In the genomic region with DNA sequence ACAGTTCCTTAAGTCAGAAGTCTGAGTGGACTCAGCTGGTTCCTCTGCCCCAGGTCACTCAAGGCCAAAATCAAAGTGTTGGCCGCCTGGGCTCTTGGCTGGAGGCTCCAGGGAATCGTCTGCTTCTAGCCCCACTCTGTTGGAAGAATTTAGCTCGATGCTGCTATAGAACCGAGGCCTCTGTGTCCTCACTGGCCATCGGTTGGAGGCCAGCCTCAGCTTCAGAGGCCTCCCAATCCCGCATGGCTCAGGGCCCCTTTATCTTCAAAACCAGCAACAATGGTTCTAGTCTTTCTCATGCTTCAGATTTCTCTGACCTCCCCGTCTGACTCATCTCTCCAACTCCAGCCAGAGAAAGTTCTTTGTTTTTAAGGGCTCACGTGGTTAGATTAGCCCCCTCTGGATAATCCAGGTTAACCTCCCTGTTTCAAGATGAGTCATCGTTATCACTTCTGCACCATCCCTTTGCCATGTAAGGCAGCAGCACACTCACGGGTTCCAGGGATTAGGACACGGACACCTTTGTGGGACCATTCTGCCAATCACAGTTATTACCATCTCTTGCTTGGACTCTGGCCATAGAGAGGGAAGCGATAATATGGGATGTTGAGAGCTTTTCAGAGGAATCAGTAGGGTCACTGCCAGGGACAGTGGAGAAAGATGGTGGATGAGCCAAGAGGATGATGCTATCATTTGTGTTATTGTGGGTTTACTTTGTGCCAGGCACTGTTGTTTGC, we compare ENCODE assay signal across 1 cellular context.
A peak's percentile ranks its signal among the peaks of the same experiment; 100 is the strongest.
TF ChIP-seq lines count a peak whose summit lies in the region.

No MANE protein-coding gene starts in this region.

TF ChIP-seq in K562, 482 proteins besides CTCF, POLR2A, EP300 and RAD21 (continued from another document and continues in another):
- TF ChIP-seq ZBTB33 (CRISPR knock-in tag; IDR thresholded peaks at IDR 0.05) (0 out of 2 replicates have a peak, but pooled peaks have one; percentile 21), CBX2 (IDR thresholded peaks at IDR 0.05; ENCODE audit: insufficient read depth, low read length, poor library complexity, severe bottlenecking) (no peak), TCF3 (CRISPR knock-in tag; IDR thresholded peaks at IDR 0.05) (peak; percentile 87), DPF2 (IDR thresholded peaks at IDR 0.05) (peak; percentile 87), CHAMP1 (IDR thresholded peaks at IDR 0.05) (peak; percentile 60; the same call in 1 of the 2 replicates), RBM14 (IDR thresholded peaks at IDR 0.05; ENCODE audit: borderline replicate concordance, insufficient read depth, low read depth, low read length) (no peak), RCOR1 (IDR thresholded peaks at IDR 0.05; ENCODE audit: borderline replicate concordance in 1 of 2, low read depth in 2 of 2, low read length in 2 of 2) (peak; percentile 54 to 94), TEAD1 (CRISPR knock-in tag; IDR thresholded peaks at IDR 0.05) (peak in 1 of 2 experiments; percentile 69; a peak in 3 of 4 replicates), SRSF1 (IDR thresholded peaks at IDR 0.05; ENCODE audit: low read depth, low read length) (no peak), ZNF212 (CRISPR knock-in tag; IDR thresholded peaks at IDR 0.05) (no peak), NR2C1 (IDR thresholded peaks at IDR 0.05) (no peak; the same call in 1 of the 2 replicates), NR2C1 (tag; IDR thresholded peaks at IDR 0.05) (peak; percentile 63), CBFA2T3 (IDR thresholded peaks at IDR 0.05) (peak; percentile 92), NCOA6 (IDR thresholded peaks at IDR 0.05) (no peak), NEUROD1 (IDR thresholded peaks at IDR 0.05; ENCODE audit: borderline replicate concordance, low read depth, low read length, partially characterized antibody) (no peak), ESRRA (IDR thresholded peaks at IDR 0.05; ENCODE audit: borderline replicate concordance, low read depth) (no peak), SUPT5H (IDR thresholded peaks at IDR 0.05) (no peak), HNRNPH1 (optimal IDR thresholded peaks at IDR 0.05; ENCODE audit: low read depth, low read length) (no peak), AFF1 (IDR thresholded peaks at IDR 0.05; ENCODE audit: low read depth in 1 of 2, partially characterized antibody in 2 of 2) (peak in 1 of 2 experiments; percentile 51), GATA2 (CRISPR knock-in tag; IDR thresholded peaks at IDR 0.05) (peak; percentile 74), NFYB (IDR thresholded peaks at IDR 0.05; ENCODE audit: extremely low read depth, insufficient read length) (no peak), SMARCB1 (IDR thresholded peaks at IDR 0.05; ENCODE audit: insufficient read length, low read depth) (no peak), HMGN3 (IDR thresholded peaks at IDR 0.05; ENCODE audit: borderline replicate concordance, extremely low read depth, insufficient read length, low read depth, low read length) (no peak), SIX5 (IDR thresholded peaks at IDR 0.05; ENCODE audit: borderline replicate concordance in 1 of 2, insufficient read depth in 1 of 2, low read depth in 1 of 2, low read length in 2 of 2) (no peak), ZNF780A (CRISPR knock-in tag; IDR thresholded peaks at IDR 0.05) (no peak), ADNP (tag; IDR thresholded peaks at IDR 0.05) (no peak), ATF2 (CRISPR knock-in tag; IDR thresholded peaks at IDR 0.05) (no peak), ZKSCAN1 (IDR thresholded peaks at IDR 0.05; ENCODE audit: low read depth, low read length) (no peak), C11orf30 (IDR thresholded peaks at IDR 0.05; ENCODE audit: low read depth) (peak; percentile 86), ZNF224 (CRISPR knock-in tag; IDR thresholded peaks at IDR 0.05) (no peak), PREB (CRISPR knock-in tag; IDR thresholded peaks at IDR 0.05) (no peak), MAFK (IDR thresholded peaks at IDR 0.05; ENCODE audit: low read length) (peak; percentile 40; the same call in 1 of the 2 replicates), MTA2 (IDR thresholded peaks at IDR 0.05; ENCODE audit: low read depth) (peak; percentile 70), GABPB1 (CRISPR knock-in tag; IDR thresholded peaks at IDR 0.05) (peak; percentile 67), BDP1 (IDR thresholded peaks at IDR 0.05; ENCODE audit: insufficient read depth, insufficient read length) (no peak), FOXK2 (conservative IDR thresholded peaks at IDR 0.05 in 1 of 2, IDR thresholded peaks at IDR 0.05 in 1 of 2; ENCODE audit: low read depth in 2 of 2) (peak; percentile 32 to 59; a peak in 3 of 4 replicates), EZH2 (IDR thresholded peaks at IDR 0.05; ENCODE audit: borderline replicate concordance, low read depth, low read length) (no peak), PKNOX1 (IDR thresholded peaks at IDR 0.05) (peak; percentile 61), PHF8 (IDR thresholded peaks at IDR 0.05; ENCODE audit: borderline replicate concordance, low read length) (no peak; the same call in 1 of the 2 replicates), ZNF134 (CRISPR knock-in tag; conservative IDR thresholded peaks at IDR 0.05) (no peak), SP1 (CRISPR knock-in tag; IDR thresholded peaks at IDR 0.05) (peak; percentile 39; the same call in 1 of the 2 replicates), NFXL1 (CRISPR knock-in tag; IDR thresholded peaks at IDR 0.05) (no peak)
- TF ChIP-seq, protein P1, sequence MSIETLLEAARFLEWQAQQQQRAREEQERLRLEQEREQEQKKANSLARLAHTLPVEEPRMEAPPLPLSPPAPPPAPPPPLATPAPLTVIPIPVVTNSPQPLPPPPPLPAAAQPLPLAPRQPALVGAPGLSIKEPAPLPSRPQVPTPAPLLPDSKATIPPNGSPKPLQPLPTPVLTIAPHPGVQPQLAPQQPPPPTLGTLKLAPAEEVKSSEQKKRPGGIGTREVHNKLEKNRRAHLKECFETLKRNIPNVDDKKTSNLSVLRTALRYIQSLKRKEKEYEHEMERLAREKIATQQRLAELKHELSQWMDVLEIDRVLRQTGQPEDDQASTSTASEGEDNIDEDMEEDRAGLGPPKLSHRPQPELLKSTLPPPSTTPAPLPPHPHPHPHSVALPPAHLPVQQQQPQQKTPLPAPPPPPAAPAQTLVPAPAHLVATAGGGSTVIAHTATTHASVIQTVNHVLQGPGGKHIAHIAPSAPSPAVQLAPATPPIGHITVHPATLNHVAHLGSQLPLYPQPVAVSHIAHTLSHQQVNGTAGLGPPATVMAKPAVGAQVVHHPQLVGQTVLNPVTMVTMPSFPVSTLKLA (conservative IDR thresholded peaks at IDR 0.05): peak; percentile 44 to 73
- TF ChIP-seq, protein P2, sequence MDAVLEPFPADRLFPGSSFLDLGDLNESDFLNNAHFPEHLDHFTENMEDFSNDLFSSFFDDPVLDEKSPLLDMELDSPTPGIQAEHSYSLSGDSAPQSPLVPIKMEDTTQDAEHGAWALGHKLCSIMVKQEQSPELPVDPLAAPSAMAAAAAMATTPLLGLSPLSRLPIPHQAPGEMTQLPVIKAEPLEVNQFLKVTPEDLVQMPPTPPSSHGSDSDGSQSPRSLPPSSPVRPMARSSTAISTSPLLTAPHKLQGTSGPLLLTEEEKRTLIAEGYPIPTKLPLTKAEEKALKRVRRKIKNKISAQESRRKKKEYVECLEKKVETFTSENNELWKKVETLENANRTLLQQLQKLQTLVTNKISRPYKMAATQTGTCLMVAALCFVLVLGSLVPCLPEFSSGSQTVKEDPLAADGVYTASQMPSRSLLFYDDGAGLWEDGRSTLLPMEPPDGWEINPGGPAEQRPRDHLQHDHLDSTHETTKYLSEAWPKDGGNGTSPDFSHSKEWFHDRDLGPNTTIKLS (IDR thresholded peaks at IDR 0.05; ENCODE audit: borderline replicate concordance, low read depth): no peak
- TF ChIP-seq, protein P3, sequence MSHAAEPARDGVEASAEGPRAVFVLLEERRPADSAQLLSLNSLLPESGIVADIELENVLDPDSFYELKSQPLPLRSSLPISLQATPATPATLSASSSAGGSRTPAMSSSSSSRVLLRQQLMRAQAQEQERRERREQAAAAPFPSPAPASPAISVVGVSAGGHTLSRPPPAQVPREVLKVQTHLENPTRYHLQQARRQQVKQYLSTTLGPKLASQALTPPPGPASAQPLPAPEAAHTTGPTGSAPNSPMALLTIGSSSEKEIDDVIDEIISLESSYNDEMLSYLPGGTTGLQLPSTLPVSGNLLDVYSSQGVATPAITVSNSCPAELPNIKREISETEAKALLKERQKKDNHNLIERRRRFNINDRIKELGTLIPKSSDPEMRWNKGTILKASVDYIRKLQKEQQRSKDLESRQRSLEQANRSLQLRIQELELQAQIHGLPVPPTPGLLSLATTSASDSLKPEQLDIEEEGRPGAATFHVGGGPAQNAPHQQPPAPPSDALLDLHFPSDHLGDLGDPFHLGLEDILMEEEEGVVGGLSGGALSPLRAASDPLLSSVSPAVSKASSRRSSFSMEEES (CRISPR knock-in tag; IDR thresholded peaks at IDR 0.05): peak; percentile 76
